In genomic region chr14:67517083-67517482, GRCh38 we compare ENCODE assay signal across 11 cellular contexts. TPM values are rescaled to one million over a fixed set of nuclear protein-coding genes. Genes with fewer than 3 reads are reported as not detected.
DNase-seq lines count a peak whose midpoint lies in the region; ATAC-seq, FAIRE-seq and TF ChIP-seq lines count a peak whose summit lies in the region.
"Had no signal": no experiment of that assay in that cellular context is flagged by ENCODE, and none has a peak within 500 bp of the region (broad histone marks: within the 10 kb centered on the region; RNA-seq: fewer than 3 reads in every experiment).

No MANE protein-coding gene starts in this region.

- H3K27ac ChIP-seq in kidney (ENCODE audit: low read depth in 2 of 2, low read length in 2 of 2) = no peak overlapping the region
- H3K27ac ChIP-seq: RWPE1 had no signal

- intact Hi-C loops in kidney (cut with DNase I) = no loop called here

- peaks cover 5% of the 10 kb centered on the region for H3K4me1 Mint-ChIP-seq in type B pancreatic cell (ENCODE audit: unreplicated experiment)

- no peak overlapping the region for H3K4me3 Mint-ChIP-seq in type B pancreatic cell

- H3K36me3 ChIP-seq in kidney (ENCODE audit: control insufficient read depth in 1 of 2, insufficient read depth in 2 of 2, low read length in 2 of 2) = no peaks in the 10 kb centered on the region

- H3K36me3 Mint-ChIP-seq in type B pancreatic cell = no peaks in the 10 kb centered on the region

- no peak overlapping the region for H3K27ac Mint-ChIP-seq in type B pancreatic cell

- ATAC-seq in HG02642 (IDR thresholded peaks at IDR 0.05; ENCODE audit: poor library complexity, unreplicated experiment) (no peak), esophagus mucosa (no peak), GM18867 (IDR thresholded peaks at IDR 0.05; ENCODE audit: unreplicated experiment) (no peak)
- ATAC-seq: stimulated activated naive CD8-positive, alpha-beta T cell treated with anti-CD3 and anti-CD28 coated beads, Interleukin-15, Interleukin-2, amounts not matched to agents 100 U/mL and 50 U/mL, for 24 hours had no signal

- H3K9me3 Mint-ChIP-seq in type B pancreatic cell = no peaks in the 10 kb centered on the region

- peaks cover 7 to 11% of the 10 kb centered on the region in 2 donors for H3K4me1 ChIP-seq in kidney (ENCODE audit: control insufficient read depth in 1 of 2, insufficient read depth in 1 of 2, low read depth in 1 of 2, low read length in 2 of 2)

- no peaks in the 10 kb centered on the region for H3K9me3 ChIP-seq in kidney (ENCODE audit: control insufficient read depth in 1 of 2, low read length in 2 of 2)

- no peak for FAIRE-seq in kidney (lab: Jason Lieb, UNC)

- TF ChIP-seq CTCF in kidney (IDR thresholded peaks at IDR 0.05; ENCODE audit: borderline replicate concordance, extremely low read depth, insufficient read depth) = peak; percentile 7
- TF ChIP-seq CTCF in type B pancreatic cell (conservative IDR thresholded peaks at IDR 0.05) = peak; percentile 19

- no peak overlapping the region for H3K4me3 ChIP-seq in kidney (ENCODE audit: low read length in 2 of 2)

- no peak overlapping the region for H3K9ac ChIP-seq in kidney (ENCODE audit: low read length in 2 of 2)

- DNase-seq in NCI-H82 (lab: John Stamatoyannopoulos, UW) (peak; percentile 51), NCI-H82 treated with DMSO at 0.1 percent for 48 hours (lab: John Stamatoyannopoulos, UW; ENCODE audit: unreplicated experiment) (no peak), cerebellum (ENCODE audit: low spot score) (peak; percentile 80), kidney (no peak), type B pancreatic cell (ENCODE audit: extremely low spot score, unreplicated experiment) (no peak)
- DNase-seq: activated CD8-positive, alpha-beta memory T cell treated with anti-CD3 and anti-CD28 coated beads, Interleukin-2, amount 50 U/mL, for 48 hours; stimulated activated naive CD8-positive, alpha-beta T cell treated with anti-CD3 and anti-CD28 coated beads, Interleukin-15, Interleukin-2, amounts not matched to agents 100 U/mL and 50 U/mL, for 24 hours had no signal

- H3K27me3 Mint-ChIP-seq in type B pancreatic cell = peaks cover 82% of the 10 kb centered on the region

RNA-seq across cellular contexts. Expression of gene PLEKHH1, which starts 16.0 kb away (rescaled TPM):
- 13.2 TPM for total RNA-seq in cerebellum
- 26.2 TPM for total RNA-seq in kidney
- 9.1 TPM for polyA plus RNA-seq in kidney (ENCODE audit: insufficient read depth, low read depth, low replicate concordance)
- 25.3 and 40.0 TPM in 2 replicates for total RNA-seq in type B pancreatic cell (ENCODE audit: low replicate concordance)
- 4.5 TPM for total RNA-seq in esophagus mucosa

RNA-seq across cellular contexts. Expression of gene TMEM229B, which starts 28.6 kb away (rescaled TPM):
- total RNA-seq in cerebellum (16.0 TPM), kidney (7.8 TPM), type B pancreatic cell (ENCODE audit: low replicate concordance) (2.1 and 2.7 TPM in 2 replicates), esophagus mucosa (0.80 TPM)
- 3.1 TPM for polyA plus RNA-seq in kidney (ENCODE audit: insufficient read depth, low read depth, low replicate concordance)

Comparison
In these comparisons a context has a peak if more than half of its experiments do, and no peak if none do; other contexts are left out.
1. DNase-seq: peak in NCI-H82 (single experiment) and cerebellum (single experiment); none in NCI-H82 treated with DMSO at 0.1 percent for 48 hours (single experiment), kidney (single experiment) and type B pancreatic cell (single experiment).